1 cellular context compared by ENCODE assay signal in genomic region chr2:161160226-161161073, GRCh38.
TF ChIP-seq lines count a peak whose summit lies in the region.

TANK (plus strand) TSS chr2:161160428; CDS start chr2:161179663, 19,235 bp downstream.

TF ChIP-seq in HepG2, 621 proteins besides CTCF, POLR2A, EP300 and RAD21 (continued from another document and continues in another):
- TF ChIP-seq BCL3 (CRISPR knock-in tag; IDR thresholded peaks at IDR 0.05) (peak; percentile 86; the same call in 1 of the 2 replicates), ZNF737 (CRISPR knock-in tag; IDR thresholded peaks at IDR 0.05; ENCODE audit: borderline replicate concordance) (no peak), ZNF44 (CRISPR knock-in tag; IDR thresholded peaks at IDR 0.05) (peak; percentile 68; the same call in 1 of the 2 replicates), KMT2B (CRISPR knock-in tag; IDR thresholded peaks at IDR 0.05) (peak; percentile 73), BORCS8-MEF2B (CRISPR knock-in tag; IDR thresholded peaks at IDR 0.05) (peak; percentile 92), TSC22D2 (CRISPR knock-in tag; IDR thresholded peaks at IDR 0.05; ENCODE audit: borderline replicate concordance) (no peak), AGO2 (optimal IDR thresholded peaks at IDR 0.05; ENCODE audit: low read depth, low read length) (peak; percentile 95), ZBTB33 (CRISPR knock-in tag; IDR thresholded peaks at IDR 0.05) (peak; percentile 84), IKZF5 (CRISPR knock-in tag; IDR thresholded peaks at IDR 0.05) (peak; percentile 87), ERF (CRISPR knock-in tag; IDR thresholded peaks at IDR 0.05) (peak; percentile 88), ZNF605 (CRISPR knock-in tag; IDR thresholded peaks at IDR 0.05) (peak; percentile 98), REPIN1 (CRISPR knock-in tag; IDR thresholded peaks at IDR 0.05; ENCODE audit: borderline replicate concordance, low read depth) (peak; percentile 71; the same call in 1 of the 2 replicates), ZXDC (CRISPR knock-in tag; IDR thresholded peaks at IDR 0.05) (no peak), AHR (CRISPR knock-in tag; IDR thresholded peaks at IDR 0.05) (peak; percentile 91; the same call in 1 of the 2 replicates), AFF4 (CRISPR knock-in tag; IDR thresholded peaks at IDR 0.05) (peak; percentile 99), SUZ12 (IDR thresholded peaks at IDR 0.05; ENCODE audit: low read depth, low read length) (peak; percentile 5; the same call in 1 of the 2 replicates), ATF7-NPFF (CRISPR knock-in tag; IDR thresholded peaks at IDR 0.05; ENCODE audit: low read depth) (peak; percentile 76), ATF4 (CRISPR knock-in tag; IDR thresholded peaks at IDR 0.05) (peak in 1 of 2 experiments; percentile 98; a peak in 2 of 4 replicates), KLF13 (CRISPR knock-in tag; IDR thresholded peaks at IDR 0.05) (no peak), ZBTB2 (CRISPR knock-in tag; IDR thresholded peaks at IDR 0.05; ENCODE audit: low read depth) (peak; percentile 2; the same call in 1 of the 2 replicates), ZNF543 (CRISPR knock-in tag; IDR thresholded peaks at IDR 0.05) (peak; percentile 69), ZNF646 (CRISPR knock-in tag; IDR thresholded peaks at IDR 0.05) (no peak), MZF1 (CRISPR knock-in tag; IDR thresholded peaks at IDR 0.05; ENCODE audit: borderline replicate concordance) (peak; percentile 69; the same call in 1 of the 2 replicates), ZNF770 (CRISPR knock-in tag; IDR thresholded peaks at IDR 0.05) (no peak; the same call in none of the 2 replicates), SMAD3 (CRISPR knock-in tag; IDR thresholded peaks at IDR 0.05) (0 out of 2 replicates have a peak, but pooled peaks have one; percentile 51), GABPA (IDR thresholded peaks at IDR 0.05; ENCODE audit: low read depth, low read length) (peak; percentile 85), GABPA (CRISPR knock-in tag; IDR thresholded peaks at IDR 0.05; ENCODE audit: low read depth) (peak; percentile 96), MXI1 (IDR thresholded peaks at IDR 0.05; ENCODE audit: borderline replicate concordance, low read depth, low read length) (peak; percentile 77; the same call in 2 of the 3 replicates), ZNF431 (CRISPR knock-in tag; IDR thresholded peaks at IDR 0.05; ENCODE audit: borderline replicate concordance, low read depth) (peak; percentile 88), MXD3 (CRISPR knock-in tag; IDR thresholded peaks at IDR 0.05) (no peak; the same call in none of the 2 replicates), KLF15 (CRISPR knock-in tag; IDR thresholded peaks at IDR 0.05; ENCODE audit: borderline replicate concordance) (peak; percentile 76; the same call in 1 of the 2 replicates), MAFF (IDR thresholded peaks at IDR 0.05; ENCODE audit: low read depth, low read length) (no peak), ZSCAN25 (CRISPR knock-in tag; IDR thresholded peaks at IDR 0.05) (peak; percentile 70), ZNF720 (CRISPR knock-in tag; IDR thresholded peaks at IDR 0.05) (no peak)
